8 cellular contexts compared by ENCODE assay signal in the genomic region with DNA sequence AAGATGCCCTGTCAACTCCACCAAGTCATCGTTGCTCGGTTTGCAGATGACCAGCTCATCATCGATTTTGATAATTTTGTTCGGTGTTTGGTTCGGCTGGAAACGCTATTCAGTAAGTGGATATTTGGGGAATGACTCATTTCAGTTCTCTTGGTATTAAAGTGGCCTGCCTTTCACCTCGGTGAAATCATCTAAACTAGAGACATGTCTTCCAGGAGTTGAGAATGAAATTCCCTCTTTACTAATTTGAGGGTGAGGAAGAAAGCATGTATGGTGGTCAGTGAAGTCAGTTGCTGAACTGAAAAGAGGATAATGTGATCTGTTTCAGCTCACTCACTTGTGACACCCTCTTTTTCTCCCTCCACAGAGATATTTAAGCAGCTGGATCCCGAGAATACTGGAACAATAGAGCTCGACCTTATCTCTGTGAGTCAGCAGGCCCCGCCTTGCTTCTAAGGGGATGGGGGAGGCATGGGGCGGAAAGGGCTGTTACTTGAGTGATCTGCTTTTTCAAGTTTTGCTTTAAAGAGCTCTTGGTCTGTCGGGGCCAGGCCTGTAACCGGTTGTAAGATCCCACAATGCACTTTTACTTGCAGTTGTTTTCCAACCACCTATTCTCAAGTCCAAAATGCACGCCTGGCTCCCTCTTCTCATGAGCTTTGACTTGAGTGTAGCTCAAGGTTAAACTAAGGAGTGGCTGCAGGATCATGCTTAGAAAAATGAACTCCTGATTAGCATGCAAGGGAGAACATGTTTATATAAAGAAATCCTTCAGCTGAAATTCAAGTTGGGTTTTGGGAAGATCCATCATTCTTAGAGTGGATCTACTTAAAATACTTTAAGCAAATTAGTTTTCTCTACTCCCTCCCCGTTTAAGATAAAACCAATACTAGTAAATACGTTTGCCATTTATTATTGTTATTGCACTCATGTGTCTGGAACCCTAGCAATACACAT. TPM values are rescaled to one million over a fixed set of nuclear protein-coding genes. Genes with fewer than 3 reads are reported as not detected.
DNase-seq lines count a peak whose midpoint lies in the region; ATAC-seq, FAIRE-seq and TF ChIP-seq lines count a peak whose summit lies in the region.

No MANE protein-coding gene starts in this region.

- CTCF ChIA-PET in A549 (lab: Yijun Ruan, JAX): interaction anchor here (0.6 to 5.0 kb wide), 10 partner anchors 12 to 215 kb away, joined by 3 to 47 read pairs (median 4); a partner anchor contains a TSS

- 8% methylated on average over 16 of the region's 16 CpGs for WGBS in A549 (ENCODE audit: missing lambda C conversion rate)

- POLR2A ChIA-PET in A549 (lab: Yijun Ruan, JAX): interaction anchor here (0.6 to 1.4 kb wide), 5 partner anchors 9 to 74 kb away, joined by 3 to 12 read pairs (median 4); a partner anchor contains a TSS

- TF ChIP-seq EP300 in A549 (IDR thresholded peaks at IDR 0.05): no peak

- no peak overlapping the region for H3K4me3 ChIP-seq in A549
- H3K4me3 ChIP-seq in HAP-1: no peak overlapping the region

- H3K27me3 ChIP-seq in HAP-1 (ENCODE audit: low read depth): no peaks in the 10 kb centered on the region

- peaks cover 70% of the 10 kb centered on the region for H3K4me1 ChIP-seq in A549
- peaks cover 13% of the 10 kb centered on the region; the same call in 1 of the 2 replicates for H3K4me1 ChIP-seq in HAP-1

- ATAC-seq in A549 (peak; percentile 78 to 84), omental fat pad (ENCODE audit: low FRiP score) (peak; percentile 86)

- peaks cover 68% of the 10 kb centered on the region for H3K36me3 ChIP-seq in HAP-1 (replicated peaks)

- in situ Hi-C loops in HAP-1 (cut with MboI; ENCODE audit: low sequenced_read_pairs): no loop called here

- peak overlapping the region; percentile 63 for H3K4me2 ChIP-seq in A549

- peak overlapping the region; percentile 79 to 89 for H3K27ac ChIP-seq in A549

- no peak for TF ChIP-seq RAD21 in A549 (conservative IDR thresholded peaks at IDR 0.05 in 1 of 2, IDR thresholded peaks at IDR 0.05 in 1 of 2)

- no peak for TF ChIP-seq POLR2A in A549 (IDR thresholded peaks at IDR 0.05; ENCODE audit: low read length)

- DNase-seq in A549 (ENCODE audit: low read depth in 1 of 2, low spot score in 1 of 2) (peak; percentile 58 to 75), HAP-1 (ENCODE audit: low spot score in 2 of 2) (peak; percentile 13 to 58), T1000 (lab: John Stamatoyannopoulos, UW) (peak; percentile 40), fibroblast of peridontal ligament (ENCODE audit: extremely low read depth) (peak; percentile 89), omental fat pad (ENCODE audit: low spot score) (peak; percentile 61), GM19240 (ENCODE audit: insufficient read length, low spot score) (no peak), GM19238 (ENCODE audit: insufficient read length, low spot score) (no peak), occipital lobe (lab: John Stamatoyannopoulos, UW) (no peak)

- H3K9me3 ChIP-seq in A549: no peaks in the 10 kb centered on the region
- no peaks in the 10 kb centered on the region for H3K9me3 ChIP-seq in HAP-1

- no peak for FAIRE-seq in A549 (lab: Jason Lieb, UNC)

- TF ChIP-seq CTCF in A549 (IDR thresholded peaks at IDR 0.05) (no peak), omental fat pad (IDR thresholded peaks at IDR 0.05) (no peak)

TF ChIP-seq in A549, 52 proteins besides CTCF, POLR2A, EP300 and RAD21:
- TF ChIP-seq, protein P1, sequence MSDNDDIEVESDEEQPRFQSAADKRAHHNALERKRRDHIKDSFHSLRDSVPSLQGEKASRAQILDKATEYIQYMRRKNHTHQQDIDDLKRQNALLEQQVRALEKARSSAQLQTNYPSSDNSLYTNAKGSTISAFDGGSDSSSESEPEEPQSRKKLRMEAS (IDR thresholded peaks at IDR 0.05): peak; percentile 61
- TF ChIP-seq JUN (IDR thresholded peaks at IDR 0.05) (peak in 1 of 2 experiments; percentile 52; a peak in 2 of 5 replicates), JUNB (IDR thresholded peaks at IDR 0.05) (peak; percentile 65), RFX5 (IDR thresholded peaks at IDR 0.05) (no peak), FOSL2 (IDR thresholded peaks at IDR 0.05) (peak; percentile 66), FOSL2 (CRISPR knock-in tag; IDR thresholded peaks at IDR 0.05) (peak; percentile 76), GATA3 (IDR thresholded peaks at IDR 0.05; ENCODE audit: borderline replicate concordance) (peak; percentile 61; the same call in 1 of the 2 replicates), RARB (CRISPR knock-in tag; IDR thresholded peaks at IDR 0.05) (no peak), ZC3H11A (IDR thresholded peaks at IDR 0.05) (no peak)

RNA-seq across cellular contexts. Expression of a gene that starts 59.8 kb away (rescaled TPM):
- polyA plus RNA-seq in A549 (2011; rRNA removed) (199 and 217 TPM in 2 replicates), A549 (2017; fragmentation: RNase III; extraction: RNeasy Plus Mini Kit Qiagen cat#74134 plus additional on column Dnase treatment) (285 to 327 TPM (median 300 TPM) in 3 replicates)
- polyA plus RNA-seq in A549 (2012; cell fraction: cytosol; rRNA removed): 132 and 138 TPM in 2 replicates
- 115 and 134 TPM in 2 replicates for polyA plus RNA-seq in A549 (2012; cell fraction: nucleus; rRNA removed)
- 153 and 163 TPM in 2 replicates for polyA minus RNA-seq in A549 (2011; rRNA and poly(A)+ RNA removed)
- total RNA-seq in omental fat pad (100 to 1,000 TPM; 171 to 314 (median 229) TPM), occipital lobe (41.5 TPM)

Comparison
In these comparisons a context has a peak if more than half of its experiments do, and no peak if none do; other contexts are left out.
1. DNase-seq: peak in A549 (2 of 2), HAP-1 (2 of 2), T1000 (single experiment), fibroblast of peridontal ligament (single experiment) and omental fat pad (single experiment); none in GM19240 (single experiment), GM19238 (single experiment) and occipital lobe (single experiment).